Comparison of ENCODE assay signal across 23 cellular contexts in genomic region chr3:127640031-127640355, GRCh38. TPM values are rescaled to one million over a fixed set of nuclear protein-coding genes. Genes with fewer than 3 reads are reported as not detected.
A peak's percentile ranks its signal among the peaks of the same experiment; 100 is the strongest.
DNase-seq lines count a peak whose midpoint lies in the region; ATAC-seq, FAIRE-seq and TF ChIP-seq lines count a peak whose summit lies in the region.
"Had no signal": no experiment of that assay in that cellular context is flagged by ENCODE, and none has a peak within 500 bp of the region (broad histone marks: within the 10 kb centered on the region; RNA-seq: fewer than 3 reads in every experiment).

No MANE protein-coding gene starts in this region.

- peak overlapping the region; percentile 72 for H2BK12ac ChIP-seq in trophoblast cell (ENCODE audit: low read length)

- H3K27ac Mint-ChIP-seq in astrocyte (ENCODE audit: unreplicated experiment) = peak overlapping the region; percentile 42
- H3K27ac Mint-ChIP-seq: CD4-positive, alpha-beta T cell; CD8-positive, alpha-beta memory T cell had no signal

- TF ChIP-seq CTCF in astrocyte (IDR thresholded peaks at IDR 0.05; ENCODE audit: insufficient read depth, low read depth, low read length) = no peak
- no peak for TF ChIP-seq CTCF in stomach (IDR thresholded peaks at IDR 0.05)

- WGBS in trophoblast cell (ENCODE audit: extremely low coverage, insufficient coverage, insufficient read length) = no CpG with 5 or more reads among the region's 4 CpGs
- WGBS in stomach, 5 donors = 96 to 100% (median 99%) methylated on average over 4 of the region's 4 CpGs

- no peaks in the 10 kb centered on the region for H3K36me3 ChIP-seq in astrocyte (ENCODE audit: insufficient read depth, low read length)
- no peaks in the 10 kb centered on the region for H3K36me3 ChIP-seq in trophoblast cell (ENCODE audit: control insufficient read depth in 1 of 2, insufficient read depth in 2 of 2, low read length in 2 of 2)
- peaks cover 0 to 8% (median 0%) of the 10 kb centered on the region in 4 donors for H3K36me3 ChIP-seq in stomach

- H3K9me3 ChIP-seq in astrocyte (ENCODE audit: insufficient read depth, low read depth, low read length) (no peaks in the 10 kb centered on the region), trophoblast cell (ENCODE audit: insufficient read depth, low read depth, low read length) (no peaks in the 10 kb centered on the region), stomach (no peaks in the 10 kb centered on the region)
- H3K9me3 ChIP-seq: A549; BE2C; BLaER1 treated with 17β-estradiol and CSF1 and Interleukin-3, amounts not matched to agents 10 nM and 100 nM had no signal

- H3K9me3 Mint-ChIP-seq in astrocyte (ENCODE audit: unreplicated experiment) = no peaks in the 10 kb centered on the region
- H3K9me3 Mint-ChIP-seq: CD14-positive monocyte; CD4-positive, alpha-beta T cell; CD8-positive, alpha-beta memory T cell had no signal

- no peak overlapping the region for H3K4me3 Mint-ChIP-seq in astrocyte (ENCODE audit: unreplicated experiment)
- H3K4me3 Mint-ChIP-seq: CD14-positive monocyte; CD4-positive, alpha-beta T cell; CD8-positive, alpha-beta memory T cell had no signal

- no peaks in the 10 kb centered on the region for H3K36me3 Mint-ChIP-seq in astrocyte (ENCODE audit: low read depth, unreplicated experiment)
- H3K36me3 Mint-ChIP-seq: CD14-positive monocyte had no signal

- H3K4me3 ChIP-seq in astrocyte (ENCODE audit: insufficient read depth, low read depth, low read length) (no peak overlapping the region), trophoblast cell (ENCODE audit: low read depth, low read length) (no peak overlapping the region), stomach (no peak overlapping the region)
- H3K4me3 ChIP-seq: A549; BLaER1 treated with 17β-estradiol and CSF1 and Interleukin-3, amounts not matched to agents 10 nM and 100 nM had no signal

- no peak overlapping the region for H4K12ac ChIP-seq in trophoblast cell (ENCODE audit: low read depth, low read length)

- no peak for ATAC-seq in left cardiac atrium
- ATAC-seq in HG02642 (IDR thresholded peaks at IDR 0.05; ENCODE audit: poor library complexity, unreplicated experiment) = no peak
- ATAC-seq: A549 had no signal

- peak overlapping the region; percentile 13 for H2BK5ac ChIP-seq in trophoblast cell (ENCODE audit: low read depth, low read length, poor library complexity)

- H3K14ac ChIP-seq in trophoblast cell (ENCODE audit: low read length) = no peak overlapping the region

- DNase-seq in cardiac septum (ENCODE audit: low spot score) (peak; percentile 20), left cardiac atrium (no peak), astrocyte (ENCODE audit: low read depth) (no peak), trophoblast cell (no peak), occipital lobe (lab: John Stamatoyannopoulos, UW) (no peak), stomach (no peak)
- DNase-seq: 8988T; ACHN; AML-193; BE2C; Calu3; CD4-positive, alpha-beta T cell; CD8-positive, alpha-beta memory T cell; DMS53; GF-D8; GOT3; H7 had no signal

- H3K27ac ChIP-seq in astrocyte (ENCODE audit: low read depth, low read length) (no peak overlapping the region), trophoblast cell (ENCODE audit: low read depth, low read length) (peak overlapping the region; percentile 67), stomach (no peak overlapping the region)
- H3K27ac ChIP-seq: A549; BLaER1 treated with 17β-estradiol and CSF1 and Interleukin-3, amounts not matched to agents 10 nM and 100 nM had no signal

- H2AK5ac ChIP-seq in trophoblast cell (ENCODE audit: low read length) = no peak overlapping the region

- TF ChIP-seq POLR2A in stomach (IDR thresholded peaks at IDR 0.05) = no peak

- peak overlapping the region; percentile 40 for H4K91ac ChIP-seq in trophoblast cell (ENCODE audit: low read depth, low read length)

- H3K9ac ChIP-seq in astrocyte (ENCODE audit: low read length) (no peak overlapping the region), trophoblast cell (ENCODE audit: low read length) (no peak overlapping the region)
- H3K9ac ChIP-seq: BLaER1 treated with 17β-estradiol and CSF1 and Interleukin-3, amounts not matched to agents 10 nM and 100 nM had no signal

- H2BK120ac ChIP-seq in trophoblast cell (ENCODE audit: insufficient read depth, low read length, poor library complexity) = no peak overlapping the region

- no peaks in the 10 kb centered on the region for H4K20me1 ChIP-seq in astrocyte (ENCODE audit: insufficient read depth, low read length)

- peaks cover 7% of the 10 kb centered on the region for H3K79me1 ChIP-seq in trophoblast cell (ENCODE audit: low read length)

- H2AFZ ChIP-seq in astrocyte (ENCODE audit: low read depth, low read length) = no peak overlapping the region
- no peak overlapping the region for H2AFZ ChIP-seq in trophoblast cell (ENCODE audit: insufficient read depth, low read length, poor library complexity)

- no peak for TF ChIP-seq EP300 in stomach (IDR thresholded peaks at IDR 0.05)

- intact Hi-C loops in cardiac septum (cut with DNase I) = no loop called here
- intact Hi-C loops in left cardiac atrium (cut with DNase I) = no loop called here
- intact Hi-C loops in stomach (cut with DNase I; ENCODE audit: low total_unique reads) = no loop called here

- peaks cover 28% of the 10 kb centered on the region for H3K4me1 Mint-ChIP-seq in astrocyte (ENCODE audit: low read depth, unreplicated experiment)

- H3K4me1 ChIP-seq in astrocyte (ENCODE audit: insufficient read depth, low read length) (peaks cover 10% of the 10 kb centered on the region), trophoblast cell (ENCODE audit: control insufficient read depth in 1 of 2, insufficient read depth in 2 of 2, low read length in 2 of 2) (peaks cover 11 to 17% of the 10 kb centered on the region in 2 experiments), stomach (no peaks in the 10 kb centered on the region)
- H3K4me1 ChIP-seq: A549 had no signal

- H3K18ac ChIP-seq in trophoblast cell (ENCODE audit: low read length) = no peak overlapping the region

- no peak overlapping the region for H3K23ac ChIP-seq in trophoblast cell (ENCODE audit: low read length)

- no peak for FAIRE-seq in astrocyte (lab: Jason Lieb, UNC)
- FAIRE-seq: A549, GM12891, GM18507 had no signal

- peak overlapping the region; percentile 3 for H3K4me2 ChIP-seq in astrocyte (ENCODE audit: low read length)
- H3K4me2 ChIP-seq in trophoblast cell (ENCODE audit: low read length) = no peak overlapping the region
- H3K4me2 ChIP-seq: A549; BLaER1 treated with 17β-estradiol and CSF1 and Interleukin-3, amounts not matched to agents 10 nM and 100 nM had no signal

- H3K27me3 ChIP-seq in astrocyte (ENCODE audit: insufficient read depth, low read length) = no peaks in the 10 kb centered on the region
- H3K27me3 ChIP-seq in trophoblast cell (ENCODE audit: insufficient read depth, low read length) = no peaks in the 10 kb centered on the region
- no peaks in the 10 kb centered on the region for H3K27me3 ChIP-seq in stomach
- H3K27me3 ChIP-seq: BE2C; BLaER1 treated with 17β-estradiol and CSF1 and Interleukin-3, amounts not matched to agents 10 nM and 100 nM had no signal

- H3K4ac ChIP-seq in trophoblast cell (ENCODE audit: low read depth, low read length) = no peak overlapping the region

- H3K27me3 Mint-ChIP-seq in astrocyte (ENCODE audit: low read depth, unreplicated experiment) = peaks cover 4% of the 10 kb centered on the region
- H3K27me3 Mint-ChIP-seq: CD4-positive, alpha-beta T cell had no signal

- H4K8ac ChIP-seq in trophoblast cell (ENCODE audit: low read depth, low read length) = no peak overlapping the region

- H3K79me2 ChIP-seq in astrocyte (ENCODE audit: insufficient read depth, low read length) (no peaks in the 10 kb centered on the region), trophoblast cell (ENCODE audit: control insufficient read depth, insufficient read depth, low read length, poor library complexity) (no peaks in the 10 kb centered on the region)

RNA-seq across cellular contexts. Expression of gene PODXL2, which starts 11.0 kb away (rescaled TPM):
- 2.2 TPM for total RNA-seq in cardiac septum
- total RNA-seq in left cardiac atrium = 1 to 10 TPM; 1.6 to 3.0 TPM
- 14.5 and 15.5 TPM in 2 replicates for total RNA-seq in astrocyte
- 0.61 and 0.78 TPM in 2 replicates for polyA plus RNA-seq in trophoblast cell (2013)
- 160 TPM for total RNA-seq in occipital lobe
- 10 to 100 TPM in 4 of 5 donors, 1 to 10 TPM in 1; 5.3 to 50.9 (median 15.6) TPM for total RNA-seq in stomach
- 10 to 100 TPM in 2 of 3 donors, 1 to 10 TPM in 1; 6.3 to 11.6 (median 10.6) TPM for polyA plus RNA-seq in stomach

RNA-seq across cellular contexts. Expression of gene ABTB1, which starts 32.8 kb away (rescaled TPM):
- 25.5 TPM for total RNA-seq in cardiac septum
- total RNA-seq in left cardiac atrium = 10 to 100 TPM; 21.8 to 34.2 TPM
- total RNA-seq in astrocyte = 11.6 and 11.8 TPM in 2 replicates
- 3.6 and 4.3 TPM in 2 replicates for polyA plus RNA-seq in trophoblast cell (2013)
- 4.7 TPM for total RNA-seq in occipital lobe
- 100 to 1,000 TPM in 1 of 5 donors, 10 to 100 TPM in 4; 22.0 to 113 (median 56.6) TPM for total RNA-seq in stomach
- polyA plus RNA-seq in stomach = 10 to 100 TPM; 25.7 to 36.3 (median 34.4) TPM

RNA-seq across cellular contexts. Expression of gene MCM2, which starts 41.8 kb away (rescaled TPM):
- total RNA-seq in cardiac septum (5.5 TPM), left cardiac atrium (1 to 10 TPM; 4.7 to 9.2 TPM), astrocyte (8.4 and 11.9 TPM in 2 replicates), occipital lobe (16.8 TPM), stomach (10 to 100 TPM in 1 of 5 donors, 1 to 10 TPM in 3, not detected in 1; 2.6 to 16.5 (median 7.6) TPM)
- polyA plus RNA-seq in trophoblast cell (2013) = 15.4 and 15.8 TPM in 2 replicates
- polyA plus RNA-seq in stomach = 1 to 10 TPM; 3.4 to 6.8 (median 5.4) TPM

RNA-seq across cellular contexts. Expression of gene TPRA1, which starts 49.5 kb away (rescaled TPM):
- total RNA-seq in cardiac septum = 17.3 TPM
- total RNA-seq in left cardiac atrium = 10 to 100 TPM; 19.4 to 20.4 TPM
- 24.6 and 24.9 TPM in 2 replicates for total RNA-seq in astrocyte
- 11.5 and 13.0 TPM in 2 replicates for polyA plus RNA-seq in trophoblast cell (2013)
- 18.6 TPM for total RNA-seq in occipital lobe
- 10 to 100 TPM; 12.8 to 46.4 (median 25.8) TPM for total RNA-seq in stomach
- polyA plus RNA-seq in stomach = 10 to 100 TPM; 10.1 to 22.9 (median 14.6) TPM
